In genomic region chr12:77995436-77996167, GRCh38 we compare ENCODE assay signal across 9 cellular contexts.
A peak's percentile ranks its signal among the peaks of the same experiment; 100 is the strongest.
DNase-seq lines count a peak whose midpoint lies in the region; ATAC-seq and TF ChIP-seq lines count a peak whose summit lies in the region.
"Had no signal": no experiment of that assay in that cellular context is flagged by ENCODE, and none has a peak within 500 bp of the region (broad histone marks: within the 10 kb centered on the region; RNA-seq: fewer than 3 reads in every experiment).

No MANE protein-coding gene starts in this region.

- no peak overlapping the region for H3K23ac ChIP-seq in mesendoderm (ENCODE audit: low read length)

- H3K27ac Mint-ChIP-seq in chondrocyte (ENCODE audit: unreplicated experiment): no peak overlapping the region
- H3K27ac Mint-ChIP-seq: stimulated activated naive CD8-positive, alpha-beta T cell treated with anti-CD3 and anti-CD28 coated beads, Interleukin-15, Interleukin-2, amounts not matched to agents 100 ng/mL and 50 ng/mL, for 24 hours had no signal

- no peak overlapping the region for H3K4me3 ChIP-seq in mesendoderm (ENCODE audit: low read length)

- no CpG with 5 or more reads among the region's 2 CpGs for WGBS in mesendoderm (ENCODE audit: extremely low coverage, insufficient coverage, low lambda C conversion rate)

- in situ Hi-C loops in GM13977 (cut with MboI; ENCODE audit: low pct_unique_long_range_greater_than_20kb, low sequenced_read_pairs, unreplicated experiment): no loop called here

- H4K8ac ChIP-seq in mesendoderm (ENCODE audit: low read depth, low read length): no peak overlapping the region

- H4K5ac ChIP-seq in mesendoderm (ENCODE audit: low read length): no peak overlapping the region

- H3K79me2 ChIP-seq in mesendoderm (ENCODE audit: control insufficient read depth, insufficient read depth, low read length): no peaks in the 10 kb centered on the region

- H3K27me3 Mint-ChIP-seq in chondrocyte (ENCODE audit: low read depth): no peaks in the 10 kb centered on the region
- H3K27me3 Mint-ChIP-seq: stimulated activated naive CD8-positive, alpha-beta T cell treated with anti-CD3 and anti-CD28 coated beads, Interleukin-15, Interleukin-2, amounts not matched to agents 100 ng/mL and 50 ng/mL, for 24 hours had no signal

- H3K36me3 Mint-ChIP-seq in chondrocyte (ENCODE audit: low read depth): peaks cover 2% of the 10 kb centered on the region

- H3K4ac ChIP-seq in mesendoderm (ENCODE audit: low read depth, low read length): no peak overlapping the region

- no peaks in the 10 kb centered on the region for H3K4me1 ChIP-seq in mesendoderm (ENCODE audit: control insufficient read depth, low read depth, low read length)

- no peak overlapping the region for H2AK5ac ChIP-seq in mesendoderm (ENCODE audit: low read length)

- no peak for TF ChIP-seq CTCF in GM13977 (IDR thresholded peaks at IDR 0.05; ENCODE audit: extremely low read depth, insufficient read depth, missing control alignments)
- no peak for TF ChIP-seq CTCF in chondrocyte (IDR thresholded peaks at IDR 0.05)

- no peak overlapping the region for H3K56ac ChIP-seq in mesendoderm (ENCODE audit: low read length)

- H3K27ac ChIP-seq in mesendoderm (ENCODE audit: low read depth, low read length): no peak overlapping the region

- peaks cover 13% of the 10 kb centered on the region for H3K4me1 Mint-ChIP-seq in chondrocyte (ENCODE audit: low read depth)

- H3K9ac ChIP-seq in mesendoderm (ENCODE audit: low read length): no peak overlapping the region

- peak; percentile 91 for ATAC-seq in GM21737 (IDR thresholded peaks at IDR 0.05; ENCODE audit: unreplicated experiment)

- H3K36me3 ChIP-seq in mesendoderm (ENCODE audit: control insufficient read depth, insufficient read depth, low read length): no peaks in the 10 kb centered on the region

- H2BK5ac ChIP-seq in mesendoderm (ENCODE audit: low read length): no peak overlapping the region

- no peak overlapping the region for H3K4me3 Mint-ChIP-seq in chondrocyte (ENCODE audit: unreplicated experiment)
- H3K4me3 Mint-ChIP-seq: stimulated activated naive CD8-positive, alpha-beta T cell treated with anti-CD3 and anti-CD28 coated beads, Interleukin-15, Interleukin-2, amounts not matched to agents 100 ng/mL and 50 ng/mL, for 24 hours had no signal

- no peaks in the 10 kb centered on the region for H3K9me3 Mint-ChIP-seq in chondrocyte (ENCODE audit: low read depth)
- H3K9me3 Mint-ChIP-seq: stimulated activated naive CD8-positive, alpha-beta T cell treated with anti-CD3 and anti-CD28 coated beads, Interleukin-15, Interleukin-2, amounts not matched to agents 100 ng/mL and 50 ng/mL, for 24 hours had no signal

- no peaks in the 10 kb centered on the region for H3K79me1 ChIP-seq in mesendoderm (ENCODE audit: low read length)

- no peak overlapping the region for H3K18ac ChIP-seq in mesendoderm (ENCODE audit: low read length)

- no peak overlapping the region for H2BK120ac ChIP-seq in mesendoderm (ENCODE audit: low read depth, low read length)

- H3K4me2 ChIP-seq in mesendoderm (ENCODE audit: low read length): no peak overlapping the region

- DNase-seq in GM13977 (ENCODE audit: low spot score) (peak; percentile 41), HS-27A (ENCODE audit: low read depth) (peak; percentile 66), hepatic stellate cell (ENCODE audit: low spot score) (peak; percentile 3), chondrocyte (ENCODE audit: low spot score) (no peak), mesendoderm (no peak), epidermal melanocyte (ENCODE audit: insufficient read length, low spot score) (no peak), NCI-H1436 treated with DMSO at 0.1 percent for 48 hours (lab: John Stamatoyannopoulos, UW) (no peak)

- H2BK15ac ChIP-seq in mesendoderm (replicated peaks; ENCODE audit: low read depth): no peak overlapping the region

- H3K27me3 ChIP-seq in mesendoderm (ENCODE audit: insufficient read depth, low read length, poor library complexity): no peaks in the 10 kb centered on the region

Comparison
In these comparisons a context has a peak if more than half of its experiments do, and no peak if none do; other contexts are left out.
1. DNase-seq: peak in GM13977 (single experiment), HS-27A (single experiment) and hepatic stellate cell (single experiment); none in chondrocyte (single experiment), mesendoderm (single experiment), epidermal melanocyte (single experiment) and NCI-H1436 treated with DMSO at 0.1 percent for 48 hours (single experiment).